Comparison of ENCODE assay signal across 1 cellular context in genomic region chr6:15246217-15247211, GRCh38.
TF ChIP-seq lines count a peak whose summit lies in the region.

No MANE protein-coding gene starts in this region.

TF ChIP-seq in K562, 482 proteins besides CTCF, POLR2A, EP300 and RAD21 (continued from another document and continues in another):
- no peak for TF ChIP-seq RERE (CRISPR knock-in tag; IDR thresholded peaks at IDR 0.05; ENCODE audit: borderline replicate concordance)
- TF ChIP-seq, protein P1, sequence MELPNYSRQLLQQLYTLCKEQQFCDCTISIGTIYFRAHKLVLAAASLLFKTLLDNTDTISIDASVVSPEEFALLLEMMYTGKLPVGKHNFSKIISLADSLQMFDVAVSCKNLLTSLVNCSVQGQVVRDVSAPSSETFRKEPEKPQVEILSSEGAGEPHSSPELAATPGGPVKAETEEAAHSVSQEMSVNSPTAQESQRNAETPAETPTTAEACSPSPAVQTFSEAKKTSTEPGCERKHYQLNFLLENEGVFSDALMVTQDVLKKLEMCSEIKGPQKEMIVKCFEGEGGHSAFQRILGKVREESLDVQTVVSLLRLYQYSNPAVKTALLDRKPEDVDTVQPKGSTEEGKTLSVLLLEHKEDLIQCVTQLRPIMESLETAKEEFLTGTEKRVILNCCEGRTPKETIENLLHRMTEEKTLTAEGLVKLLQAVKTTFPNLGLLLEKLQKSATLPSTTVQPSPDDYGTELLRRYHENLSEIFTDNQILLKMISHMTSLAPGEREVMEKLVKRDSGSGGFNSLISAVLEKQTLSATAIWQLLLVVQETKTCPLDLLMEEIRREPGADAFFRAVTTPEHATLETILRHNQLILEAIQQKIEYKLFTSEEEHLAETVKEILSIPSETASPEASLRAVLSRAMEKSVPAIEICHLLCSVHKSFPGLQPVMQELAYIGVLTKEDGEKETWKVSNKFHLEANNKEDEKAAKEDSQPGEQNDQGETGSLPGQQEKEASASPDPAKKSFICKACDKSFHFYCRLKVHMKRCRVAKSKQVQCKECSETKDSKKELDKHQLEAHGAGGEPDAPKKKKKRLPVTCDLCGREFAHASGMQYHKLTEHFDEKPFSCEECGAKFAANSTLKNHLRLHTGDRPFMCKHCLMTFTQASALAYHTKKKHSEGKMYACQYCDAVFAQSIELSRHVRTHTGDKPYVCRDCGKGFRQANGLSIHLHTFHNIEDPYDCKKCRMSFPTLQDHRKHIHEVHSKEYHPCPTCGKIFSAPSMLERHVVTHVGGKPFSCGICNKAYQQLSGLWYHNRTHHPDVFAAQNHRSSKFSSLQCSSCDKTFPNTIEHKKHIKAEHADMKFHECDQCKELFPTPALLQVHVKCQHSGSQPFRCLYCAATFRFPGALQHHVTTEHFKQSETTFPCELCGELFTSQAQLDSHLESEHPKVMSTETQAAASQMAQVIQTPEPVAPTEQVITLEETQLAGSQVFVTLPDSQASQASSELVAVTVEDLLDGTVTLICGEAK (IDR thresholded peaks at IDR 0.05), result 0 out of 2 replicates have a peak, but pooled peaks have one; percentile 7
- TF ChIP-seq, protein P1 (CRISPR knock-in tag; IDR thresholded peaks at IDR 0.05), result no peak
- no peak for TF ChIP-seq NCOA4 (IDR thresholded peaks at IDR 0.05; ENCODE audit: partially characterized antibody)
- TF ChIP-seq, protein P2, sequence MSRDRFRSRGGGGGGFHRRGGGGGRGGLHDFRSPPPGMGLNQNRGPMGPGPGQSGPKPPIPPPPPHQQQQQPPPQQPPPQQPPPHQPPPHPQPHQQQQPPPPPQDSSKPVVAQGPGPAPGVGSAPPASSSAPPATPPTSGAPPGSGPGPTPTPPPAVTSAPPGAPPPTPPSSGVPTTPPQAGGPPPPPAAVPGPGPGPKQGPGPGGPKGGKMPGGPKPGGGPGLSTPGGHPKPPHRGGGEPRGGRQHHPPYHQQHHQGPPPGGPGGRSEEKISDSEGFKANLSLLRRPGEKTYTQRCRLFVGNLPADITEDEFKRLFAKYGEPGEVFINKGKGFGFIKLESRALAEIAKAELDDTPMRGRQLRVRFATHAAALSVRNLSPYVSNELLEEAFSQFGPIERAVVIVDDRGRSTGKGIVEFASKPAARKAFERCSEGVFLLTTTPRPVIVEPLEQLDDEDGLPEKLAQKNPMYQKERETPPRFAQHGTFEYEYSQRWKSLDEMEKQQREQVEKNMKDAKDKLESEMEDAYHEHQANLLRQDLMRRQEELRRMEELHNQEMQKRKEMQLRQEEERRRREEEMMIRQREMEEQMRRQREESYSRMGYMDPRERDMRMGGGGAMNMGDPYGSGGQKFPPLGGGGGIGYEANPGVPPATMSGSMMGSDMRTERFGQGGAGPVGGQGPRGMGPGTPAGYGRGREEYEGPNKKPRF (IDR thresholded peaks at IDR 0.05; ENCODE audit: low read depth, low read length), result no peak
- no peak for TF ChIP-seq ZNF511 (CRISPR knock-in tag; IDR thresholded peaks at IDR 0.05)
- no peak for TF ChIP-seq SMC3 (conservative IDR thresholded peaks at IDR 0.05; ENCODE audit: insufficient read depth, low read depth, low read length)
- no peak for TF ChIP-seq ZFP91 (CRISPR knock-in tag; IDR thresholded peaks at IDR 0.05)
- TF ChIP-seq YY1 (IDR thresholded peaks at IDR 0.05; ENCODE audit: borderline replicate concordance in 1 of 3, control insufficient read depth in 1 of 3, extremely low read depth in 1 of 3, insufficient read depth in 3 of 3, insufficient read length in 1 of 3, insufficient replicate concordance in 2 of 3, low read depth in 1 of 3, low read length in 2 of 3), result no peak
- TF ChIP-seq GTF2B (IDR thresholded peaks at IDR 0.05; ENCODE audit: extremely low read depth, insufficient read length), result no peak
- no peak for TF ChIP-seq ZNF324 (CRISPR knock-in tag; IDR thresholded peaks at IDR 0.05)
- TF ChIP-seq MEIS2 (IDR thresholded peaks at IDR 0.05; ENCODE audit: partially characterized antibody), result no peak
- no peak for TF ChIP-seq HMGN3 (IDR thresholded peaks at IDR 0.05; ENCODE audit: borderline replicate concordance, extremely low read depth, insufficient read length, low read depth, low read length)
- TF ChIP-seq ZNF184 (CRISPR knock-in tag; IDR thresholded peaks at IDR 0.05), result no peak
- TF ChIP-seq PKNOX1 (IDR thresholded peaks at IDR 0.05), result no peak
- no peak for TF ChIP-seq MEF2D (tag; conservative IDR thresholded peaks at IDR 0.05; ENCODE audit: low read depth)
- TF ChIP-seq ZNF134 (CRISPR knock-in tag; conservative IDR thresholded peaks at IDR 0.05), result no peak
- TF ChIP-seq EWSR1 (IDR thresholded peaks at IDR 0.05; ENCODE audit: borderline replicate concordance, low read depth, partially characterized antibody), result no peak
- TF ChIP-seq, protein P3, sequence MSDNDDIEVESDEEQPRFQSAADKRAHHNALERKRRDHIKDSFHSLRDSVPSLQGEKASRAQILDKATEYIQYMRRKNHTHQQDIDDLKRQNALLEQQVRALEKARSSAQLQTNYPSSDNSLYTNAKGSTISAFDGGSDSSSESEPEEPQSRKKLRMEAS (CRISPR knock-in tag; IDR thresholded peaks at IDR 0.05), result 0 out of 2 replicates have a peak, but pooled peaks have one; percentile 24
- no peak for TF ChIP-seq ZBTB26 (CRISPR knock-in tag; IDR thresholded peaks at IDR 0.05)
- 0 out of 2 replicates have a peak, but pooled peaks have one; percentile 26 for TF ChIP-seq XRCC5 (IDR thresholded peaks at IDR 0.05; ENCODE audit: low read depth, low read length)
- TF ChIP-seq KLF16 (IDR thresholded peaks at IDR 0.05), result no peak
- TF ChIP-seq POLR3A (IDR thresholded peaks at IDR 0.05; ENCODE audit: borderline replicate concordance, extremely low read depth, insufficient read depth, insufficient read length), result no peak
- TF ChIP-seq SREBF2 (CRISPR knock-in tag; IDR thresholded peaks at IDR 0.05), result no peak
- TF ChIP-seq RFX7 (CRISPR knock-in tag; IDR thresholded peaks at IDR 0.05), result no peak
- TF ChIP-seq ZNF12 (CRISPR knock-in tag; IDR thresholded peaks at IDR 0.05), result no peak
- TF ChIP-seq CCNT2 (IDR thresholded peaks at IDR 0.05; ENCODE audit: borderline replicate concordance, extremely low read depth, insufficient read length, low read depth, low read length), result no peak
- no peak for TF ChIP-seq ILF3 (IDR thresholded peaks at IDR 0.05; ENCODE audit: borderline replicate concordance)
- no peak for TF ChIP-seq ZC3H11A (IDR thresholded peaks at IDR 0.05; ENCODE audit: low read depth, low read length)
